14 cellular contexts compared by ENCODE assay signal in genomic region chr7:47503283-47503682, GRCh38.
DNase-seq lines count a peak whose midpoint lies in the region; TF ChIP-seq lines count a peak whose summit lies in the region.
"Had no signal": no experiment of that assay in that cellular context is flagged by ENCODE, and none has a peak within 500 bp of the region (broad histone marks: within the 10 kb centered on the region; RNA-seq: fewer than 3 reads in every experiment).

No MANE protein-coding gene starts in this region.

- DNase-seq in EH (ENCODE audit: low read depth) (peak; percentile 72), RPMI7951 (ENCODE audit: low read depth) (peak; percentile 56), fibroblast of villous mesenchyme (ENCODE audit: low read depth) (peak; percentile 77), HPDE6-E6E7 (ENCODE audit: extremely low spot score) (no peak), T-helper 2 cell (no peak), NCI-H2227 treated with DMSO at 0.1 percent for 48 hours (lab: John Stamatoyannopoulos, UW) (no peak)
- no peak for DNase-seq in activated CD4-positive, alpha-beta T cell treated with anti-CD3 and anti-CD28 coated beads for 48 hours
- DNase-seq: cerebellar nuclear complex, heart right ventricle, MG63, NCI-H510A treated with DMSO at 0.1 percent for 48 hours, tibial artery had no signal

- H3K9me3 ChIP-seq in skeletal muscle satellite cell (replicated peaks; ENCODE audit: low read length): no peaks in the 10 kb centered on the region
- H3K9me3 ChIP-seq: heart right ventricle, MG63, psoas muscle, tibial artery had no signal

- H3K4me3 ChIP-seq in fibroblast of villous mesenchyme (ENCODE audit: low read depth, low read length) (no peak overlapping the region), skeletal muscle satellite cell (ENCODE audit: low read length) (no peak overlapping the region)
- H3K4me3 ChIP-seq: heart right ventricle, MG63, psoas muscle, tibial artery had no signal

- peaks cover 57% of the 10 kb centered on the region for H3K4me1 ChIP-seq in skeletal muscle satellite cell (ENCODE audit: control insufficient read depth, insufficient read depth, low read length)

- H3K9ac ChIP-seq in skeletal muscle satellite cell (ENCODE audit: low read depth, low read length): peak overlapping the region; percentile 6

- peaks cover 23% of the 10 kb centered on the region for H3K36me3 ChIP-seq in skeletal muscle satellite cell (ENCODE audit: insufficient read depth, low read length)
- H3K36me3 ChIP-seq: tibial artery had no signal

- no peak overlapping the region for H3K4me2 ChIP-seq in skeletal muscle satellite cell (ENCODE audit: low read length)

- H3K27me3 ChIP-seq in skeletal muscle satellite cell (ENCODE audit: control insufficient read depth, insufficient read depth, low read length): no peaks in the 10 kb centered on the region
- H3K27me3 ChIP-seq: heart right ventricle, MG63, tibial artery had no signal

- TF ChIP-seq CTCF in fibroblast of villous mesenchyme (IDR thresholded peaks at IDR 0.05; ENCODE audit: insufficient read depth, low read depth, low read length): no peak

Comparison
In these comparisons a context has a peak if more than half of its experiments do, and no peak if none do; other contexts are left out.
1. DNase-seq: peak in EH (single experiment), RPMI7951 (single experiment) and fibroblast of villous mesenchyme (single experiment); none in activated CD4-positive, alpha-beta T cell treated with anti-CD3 and anti-CD28 coated beads for 48 hours (single experiment), HPDE6-E6E7 (single experiment), T-helper 2 cell (0 of 5) and NCI-H2227 treated with DMSO at 0.1 percent for 48 hours (single experiment).